ENCODE assay signal across 9 cellular contexts in the genomic region with DNA sequence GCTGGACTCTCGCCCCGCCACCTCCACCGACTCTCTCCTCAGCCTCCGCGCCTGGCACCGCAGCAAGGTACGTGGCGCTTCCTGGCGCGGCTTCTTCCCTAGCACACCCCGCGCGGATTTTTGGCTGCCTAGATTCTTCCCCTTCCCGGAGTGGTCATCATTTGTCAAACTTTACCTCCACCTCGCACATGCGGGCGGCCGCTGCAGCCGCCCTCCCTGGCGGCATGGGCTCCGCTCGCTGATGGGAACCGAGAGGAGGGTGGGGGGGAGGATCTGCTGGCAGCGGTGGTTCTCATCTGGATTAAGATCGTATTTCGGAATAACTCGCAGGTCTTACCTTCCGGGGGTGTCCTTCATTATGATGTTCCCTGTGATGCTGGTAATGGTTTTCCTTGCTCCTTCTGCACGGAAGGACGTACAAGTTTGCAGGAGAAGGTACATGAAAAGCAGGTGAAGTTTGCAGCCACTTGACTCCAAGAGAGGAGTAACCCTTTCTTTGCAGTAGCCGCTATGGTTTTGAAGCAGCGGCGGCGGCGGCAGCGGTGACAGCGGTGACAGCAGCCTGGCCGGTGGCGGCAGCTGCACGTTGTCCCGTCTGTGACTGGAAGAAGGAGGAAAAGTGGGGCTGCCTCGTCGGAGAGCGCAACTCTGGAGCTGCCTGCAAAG.
DNase-seq lines count a peak whose midpoint lies in the region; ATAC-seq and TF ChIP-seq lines count a peak whose summit lies in the region.
"Had no signal": no experiment of that assay in that cellular context is flagged by ENCODE, and none has a peak within 500 bp of the region (broad histone marks: within the 10 kb centered on the region; RNA-seq: fewer than 3 reads in every experiment).

No MANE protein-coding gene starts in this region.

- H3K9ac ChIP-seq in HUES6 (ENCODE audit: low read length) (peak overlapping the region; percentile 59), subcutaneous abdominal adipose tissue (ENCODE audit: low read length in 5 of 5) (no peak overlapping the region)

- H3K27me3 ChIP-seq in HUES6 (ENCODE audit: control insufficient read depth, insufficient read depth, low read length) (peaks cover 48% of the 10 kb centered on the region), subcutaneous abdominal adipose tissue (ENCODE audit: control insufficient read depth in 5 of 5, insufficient read depth in 4 of 5, low read length in 5 of 5) (peaks cover 18 to 26% (median 22%) of the 10 kb centered on the region in 5 donors)

- H3K36me3 ChIP-seq in HUES6 (ENCODE audit: control insufficient read depth, insufficient read depth, low read length) (no peaks in the 10 kb centered on the region), subcutaneous abdominal adipose tissue (ENCODE audit: control insufficient read depth in 5 of 5, insufficient read depth in 5 of 5, low read length in 5 of 5) (no peaks in the 10 kb centered on the region)

- in situ Hi-C loops in astrocyte of the cerebellum (cut with HindIII; ENCODE audit: low sequenced_read_pairs): no loop called here

- peaks cover 5% of the 10 kb centered on the region for H3K36me3 Mint-ChIP-seq in activated naive CD4-positive, alpha-beta T cell treated with anti-CD3 and anti-CD28 coated beads for 36 hours (ENCODE audit: low read depth)
- H3K36me3 Mint-ChIP-seq: activated naive CD4-positive, alpha-beta T cell treated with anti-CD3 and anti-CD28 coated beads, Interleukin-2, amount 50 U/mL, for 24 hours had no signal

- H3K9me3 ChIP-seq in HUES6 (ENCODE audit: control insufficient read depth, insufficient read depth, low read depth, low read length): no peaks in the 10 kb centered on the region
- no peaks in the 10 kb centered on the region for H3K9me3 ChIP-seq in subcutaneous abdominal adipose tissue (ENCODE audit: control insufficient read depth in 5 of 5, low read length in 5 of 5)

- DNase-seq in activated naive CD4-positive, alpha-beta T cell treated with anti-CD3 and anti-CD28 coated beads for 36 hours: no peak
- DNase-seq in activated naive CD4-positive, alpha-beta T cell (lab: John Stamatoyannopoulos, UW): no peak
- no peak for DNase-seq in astrocyte of the cerebellum (ENCODE audit: low read depth)
- peak; percentile 1 for DNase-seq in kidney tubule cell (ENCODE audit: low spot score)
- no peak for DNase-seq in activated effector memory CD4-positive, alpha-beta T cell treated with Interleukin-2 at 50 U/mL for 16 hours
- DNase-seq in sciatic nerve (ENCODE audit: low spot score): no peak

- peaks cover 35% of the 10 kb centered on the region for H3K27me3 Mint-ChIP-seq in activated naive CD4-positive, alpha-beta T cell treated with anti-CD3 and anti-CD28 coated beads for 36 hours (ENCODE audit: low read depth)

- no peak overlapping the region for H3K27ac ChIP-seq in HUES6 (ENCODE audit: low read depth, low read length)
- no peak overlapping the region for H3K27ac ChIP-seq in subcutaneous abdominal adipose tissue (ENCODE audit: low read depth, low read length)

- H3K27ac Mint-ChIP-seq in activated naive CD4-positive, alpha-beta T cell treated with anti-CD3 and anti-CD28 coated beads for 36 hours: no peak overlapping the region
- H3K27ac Mint-ChIP-seq: activated naive CD4-positive, alpha-beta T cell treated with anti-CD3 and anti-CD28 coated beads, Interleukin-2, amount 50 U/mL, for 24 hours had no signal

- H3K4me3 ChIP-seq in HUES6 (ENCODE audit: low read depth, low read length) (peak overlapping the region; percentile 88), astrocyte of the cerebellum (ENCODE audit: low read depth, low read length) (peak overlapping the region; percentile 61), subcutaneous abdominal adipose tissue (ENCODE audit: low read depth in 1 of 5, low read length in 5 of 5) (peak overlapping the region in 4 of 5 donors; percentile 46 to 73 (median 66))

- CTCF ChIA-PET in activated naive CD4-positive, alpha-beta T cell treated with anti-CD3 and anti-CD28 coated beads for 36 hours (lab: Charles Lee): no interaction called here

- peaks cover 5% of the 10 kb centered on the region for H3K4me1 Mint-ChIP-seq in activated naive CD4-positive, alpha-beta T cell treated with anti-CD3 and anti-CD28 coated beads for 36 hours (ENCODE audit: low read depth)
- H3K4me1 Mint-ChIP-seq: activated naive CD4-positive, alpha-beta T cell treated with anti-CD3 and anti-CD28 coated beads, Interleukin-2, amount 50 U/mL, for 24 hours had no signal

- H3K4me3 Mint-ChIP-seq in activated naive CD4-positive, alpha-beta T cell treated with anti-CD3 and anti-CD28 coated beads for 36 hours: peak overlapping the region; percentile 42
- H3K4me3 Mint-ChIP-seq: activated naive CD4-positive, alpha-beta T cell treated with anti-CD3 and anti-CD28 coated beads, Interleukin-2, amount 50 U/mL, for 24 hours had no signal

- no peaks in the 10 kb centered on the region for H3K9me3 Mint-ChIP-seq in activated naive CD4-positive, alpha-beta T cell treated with anti-CD3 and anti-CD28 coated beads for 36 hours
- H3K9me3 Mint-ChIP-seq: activated naive CD4-positive, alpha-beta T cell treated with anti-CD3 and anti-CD28 coated beads, Interleukin-2, amount 50 U/mL, for 24 hours had no signal

- no peaks in the 10 kb centered on the region for H3K4me1 ChIP-seq in HUES6 (ENCODE audit: control insufficient read depth, insufficient read depth, low read length)
- H3K4me1 ChIP-seq in subcutaneous abdominal adipose tissue (ENCODE audit: control insufficient read depth in 5 of 5, insufficient read depth in 5 of 5, low read length in 5 of 5): peaks cover 0 to 22% (median 16%) of the 10 kb centered on the region in 5 donors

- intact Hi-C loops in activated naive CD4-positive, alpha-beta T cell treated with anti-CD3 and anti-CD28 coated beads for 36 hours (cut with micrococcal nuclease): no loop called here
- intact Hi-C loops in sciatic nerve (cut with DNase I): no loop called here

- no peak for ATAC-seq in sciatic nerve

- TF ChIP-seq CTCF in astrocyte of the cerebellum (IDR thresholded peaks at IDR 0.05; ENCODE audit: low read depth, low read length, missing control alignments): no peak
